ENCODE assay signal across 9 cellular contexts in genomic region chrX:103586659-103587058, GRCh38. TPM values are rescaled to one million over a fixed set of nuclear protein-coding genes. Genes with fewer than 3 reads are reported as not detected.
A peak's percentile ranks its signal among the peaks of the same experiment; 100 is the strongest.
DNase-seq lines count a peak whose midpoint lies in the region; ATAC-seq, FAIRE-seq and TF ChIP-seq lines count a peak whose summit lies in the region.
"Had no signal": no experiment of that assay in that cellular context is flagged by ENCODE, and none has a peak within 500 bp of the region (broad histone marks: within the 10 kb centered on the region; RNA-seq: fewer than 3 reads in every experiment).

No MANE protein-coding gene starts in this region.

- peak overlapping the region; percentile 74 to 83 for H3K4me3 ChIP-seq in ascending aorta
- peak overlapping the region in 2 of 3 donors; percentile 44 to 61 for H3K4me3 ChIP-seq in right lobe of liver
- peak overlapping the region; percentile 68 to 86 for H3K4me3 ChIP-seq in testis
- no peak overlapping the region; the same call in 1 of the 2 replicates for H3K4me3 ChIP-seq in BE2C (ENCODE audit: low read depth, low read length)

- H3K27me3 ChIP-seq in ascending aorta (no peaks in the 10 kb centered on the region), right lobe of liver (no peaks in the 10 kb centered on the region), testis (no peaks in the 10 kb centered on the region), BE2C (no peaks in the 10 kb centered on the region)

- peak overlapping the region; percentile 15 for H3K4me3 Mint-ChIP-seq in activated CD4-positive, alpha-beta T cell treated with anti-CD3 and anti-CD28 coated beads, Interleukin-2, amount 10 ng/mL, durations not matched to agents 7 days and 5 days

- peaks cover 9% of the 10 kb centered on the region for H3K27me3 Mint-ChIP-seq in activated CD4-positive, alpha-beta T cell treated with anti-CD3 and anti-CD28 coated beads, Interleukin-2, amount 10 ng/mL, durations not matched to agents 7 days and 5 days

- ATAC-seq in right lobe of liver, result no peak

- no peak for DNase-seq in activated CD4-positive, alpha-beta T cell treated with anti-CD3 and anti-CD28 coated beads, Interleukin-2, amount 10 ng/mL, durations not matched to agents 7 days and 5 days
- DNase-seq in activated CD4-positive, alpha-beta T cell treated with anti-CD3 and anti-CD28 coated beads, Interleukin-2, amount 50 U/mL, for 1 hour, result no peak
- DNase-seq in ascending aorta (ENCODE audit: low spot score in 2 of 2), result no peak
- DNase-seq in right lobe of liver, result no peak
- DNase-seq in testis, result no peak
- DNase-seq in KBM-7, result no peak
- DNase-seq in BE2C, result no peak
- DNase-seq in H54 (ENCODE audit: insufficient read length, low spot score), result no peak

- H3K4me1 Mint-ChIP-seq in activated CD4-positive, alpha-beta T cell treated with anti-CD3 and anti-CD28 coated beads, Interleukin-2, amount 10 ng/mL, durations not matched to agents 7 days and 5 days, result peaks cover 13% of the 10 kb centered on the region

- intact Hi-C loops in ascending aorta (cut with DNase I), result loop anchor here (5.0 kb wide), 1 partner anchor 49 kb away; no protein-coding TSS in a partner anchor
- intact Hi-C loops in right lobe of liver (cut with DNase I), result no loop called here
- intact Hi-C loops in testis (cut with DNase I; ENCODE audit: low total_unique reads), result no loop called here

- TF ChIP-seq CTCF in ascending aorta (IDR thresholded peaks at IDR 0.05) (no peak), right lobe of liver (IDR thresholded peaks at IDR 0.05) (no peak), testis (IDR thresholded peaks at IDR 0.05) (no peak), BE2C (IDR thresholded peaks at IDR 0.05; ENCODE audit: low read depth, low read length) (no peak)

- peaks cover 0 to 4% of the 10 kb centered on the region in 2 donors for H3K36me3 ChIP-seq in ascending aorta
- no peaks in the 10 kb centered on the region for H3K36me3 ChIP-seq in right lobe of liver
- H3K36me3 ChIP-seq in testis (ENCODE audit: low read depth, missing control alignments), result no peaks in the 10 kb centered on the region
- H3K36me3 ChIP-seq in BE2C, result no peaks in the 10 kb centered on the region

- FAIRE-seq in H54 (lab: Jason Lieb, UNC), result no peak

- H3K9me3 Mint-ChIP-seq in activated CD4-positive, alpha-beta T cell treated with anti-CD3 and anti-CD28 coated beads, Interleukin-2, amount 10 ng/mL, durations not matched to agents 7 days and 5 days, result no peaks in the 10 kb centered on the region

- in situ Hi-C loops in KBM-7 (cut with MboI; ENCODE audit: low pct_unique_long_range_greater_than_20kb, low sequenced_read_pairs), result no loop called here

- POLR2A ChIA-PET in activated CD4-positive, alpha-beta T cell treated with anti-CD3 and anti-CD28 coated beads, Interleukin-2, amount 10 ng/mL, durations not matched to agents 7 days and 5 days (lab: Charles Lee), result no interaction called here

- no peaks in the 10 kb centered on the region for H3K4me1 ChIP-seq in ascending aorta
- H3K4me1 ChIP-seq in right lobe of liver, result peaks cover 0 to 2% (median 0%) of the 10 kb centered on the region in 4 donors
- H3K4me1 ChIP-seq in testis, result no peaks in the 10 kb centered on the region
- no peaks in the 10 kb centered on the region for H3K4me1 ChIP-seq in BE2C

- no peak overlapping the region for H3K27ac Mint-ChIP-seq in activated CD4-positive, alpha-beta T cell treated with anti-CD3 and anti-CD28 coated beads, Interleukin-2, amount 10 ng/mL, durations not matched to agents 7 days and 5 days

- H3K9me3 ChIP-seq in ascending aorta (no peaks in the 10 kb centered on the region), right lobe of liver (no peaks in the 10 kb centered on the region), testis (no peaks in the 10 kb centered on the region), BE2C (no peaks in the 10 kb centered on the region)

- no peak for TF ChIP-seq POLR2A in right lobe of liver (IDR thresholded peaks at IDR 0.05)
- no peak for TF ChIP-seq POLR2A in testis (IDR thresholded peaks at IDR 0.05)
- TF ChIP-seq POLR2A in H54 (IDR thresholded peaks at IDR 0.05; ENCODE audit: low read depth, low read length), result no peak

- peak overlapping the region; percentile 84 to 86 for H3K27ac ChIP-seq in ascending aorta
- no peak overlapping the region for H3K27ac ChIP-seq in right lobe of liver
- H3K27ac ChIP-seq in testis, result peak overlapping the region; percentile 95

- 35% methylated on average over 4 of the region's 4 CpGs for WGBS in right lobe of liver (ENCODE audit: insufficient coverage, low coverage, low lambda C conversion rate, missing lambda C conversion rate)
- 18 to 35% methylated on average over 4 of the region's 4 CpGs for WGBS in testis, 2 donors

- CTCF ChIA-PET in activated CD4-positive, alpha-beta T cell treated with anti-CD3 and anti-CD28 coated beads, Interleukin-2, amount 10 ng/mL, durations not matched to agents 7 days and 5 days (lab: Charles Lee), result no interaction called here

- H3K36me3 Mint-ChIP-seq in activated CD4-positive, alpha-beta T cell treated with anti-CD3 and anti-CD28 coated beads, Interleukin-2, amount 10 ng/mL, durations not matched to agents 7 days and 5 days (ENCODE audit: low read depth), result no peaks in the 10 kb centered on the region
- H3K36me3 Mint-ChIP-seq: CD14-positive monocyte had no signal

RNA-seq across cellular contexts. Expression of gene TCEAL4, which starts 1.3 kb away (rescaled TPM):
- 1 to 10 TPM; 4.9 to 5.1 TPM for total RNA-seq in activated CD4-positive, alpha-beta T cell treated with anti-CD3 and anti-CD28 coated beads, Interleukin-2, amount 10 ng/mL, durations not matched to agents 7 days and 5 days
- 91.7 TPM for total RNA-seq in ascending aorta
- 10 to 100 TPM; 23.3 to 34.5 (median 28.1) TPM for total RNA-seq in right lobe of liver
- 100 to 1,000 TPM; 132 to 149 TPM for total RNA-seq in testis
- 62.6 TPM for polyA plus RNA-seq in testis (ENCODE audit: insufficient read depth, low read depth, low replicate concordance)
- 89.8 TPM for polyA plus RNA-seq in BE2C (2012; ENCODE audit: insufficient read depth, insufficient read length, low read depth)

RNA-seq across cellular contexts. Expression of gene TCEAL3, which starts 21.1 kb away (rescaled TPM):
- 1 to 10 TPM; 2.1 to 4.0 TPM for total RNA-seq in activated CD4-positive, alpha-beta T cell treated with anti-CD3 and anti-CD28 coated beads, Interleukin-2, amount 10 ng/mL, durations not matched to agents 7 days and 5 days
- total RNA-seq in ascending aorta (11.3 TPM), right lobe of liver (1 to 10 TPM; 1.1 to 3.8 (median 2.0) TPM), testis (10 to 100 TPM; 56.7 to 65.8 TPM)
- polyA plus RNA-seq in testis (ENCODE audit: insufficient read depth, low read depth, low replicate concordance), result 62.0 TPM
- 17.3 TPM for polyA plus RNA-seq in BE2C (2012; ENCODE audit: insufficient read depth, insufficient read length, low read depth)

RNA-seq across cellular contexts. Expression of gene TCEAL1, which starts 42.1 kb away (rescaled TPM):
- 1 to 10 TPM; 5.7 to 6.2 TPM for total RNA-seq in activated CD4-positive, alpha-beta T cell treated with anti-CD3 and anti-CD28 coated beads, Interleukin-2, amount 10 ng/mL, durations not matched to agents 7 days and 5 days
- 4.9 TPM for total RNA-seq in ascending aorta
- total RNA-seq in right lobe of liver, result 10 to 100 TPM in 2 of 6 experiments, 1 to 10 TPM in 4; 5.6 to 14.6 (median 7.8) TPM
- total RNA-seq in testis, result 10 to 100 TPM; 63.6 to 83.9 TPM
- 30.9 TPM for polyA plus RNA-seq in testis (ENCODE audit: insufficient read depth, low read depth, low replicate concordance)
- 19.4 TPM for polyA plus RNA-seq in BE2C (2012; ENCODE audit: insufficient read depth, insufficient read length, low read depth)

Comparison
In these comparisons a context has a peak if more than half of its experiments do, and no peak if none do; other contexts are left out.
1. H3K27ac ChIP-seq: peak in ascending aorta (2 of 2) and testis (2 of 2); none in right lobe of liver (0 of 3).
2. RNA of gene TCEAL4, which starts 1.3 kb away (total RNA-seq): 132 to 149 TPM in testis, 91.7 TPM in ascending aorta (single experiment) and 23.3 to 34.5 TPM in right lobe of liver; 4.9 to 5.1 TPM in activated CD4-positive, alpha-beta T cell treated with anti-CD3 and anti-CD28 coated beads, Interleukin-2, amount 10 ng/mL, durations not matched to agents 7 days and 5 days; every median in the first group is over 4 times any median in the second.
3. RNA of gene TCEAL1, which starts 42.1 kb away (total RNA-seq): 63.6 to 83.9 TPM in testis; 5.6 to 14.6 TPM in right lobe of liver, 5.7 to 6.2 TPM in activated CD4-positive, alpha-beta T cell treated with anti-CD3 and anti-CD28 coated beads, Interleukin-2, amount 10 ng/mL, durations not matched to agents 7 days and 5 days and 4.9 TPM in ascending aorta (single experiment); every median in the first group is over 4 times any median in the second.